Comparison of ENCODE assay signal across 8 cellular contexts in the genomic region with DNA sequence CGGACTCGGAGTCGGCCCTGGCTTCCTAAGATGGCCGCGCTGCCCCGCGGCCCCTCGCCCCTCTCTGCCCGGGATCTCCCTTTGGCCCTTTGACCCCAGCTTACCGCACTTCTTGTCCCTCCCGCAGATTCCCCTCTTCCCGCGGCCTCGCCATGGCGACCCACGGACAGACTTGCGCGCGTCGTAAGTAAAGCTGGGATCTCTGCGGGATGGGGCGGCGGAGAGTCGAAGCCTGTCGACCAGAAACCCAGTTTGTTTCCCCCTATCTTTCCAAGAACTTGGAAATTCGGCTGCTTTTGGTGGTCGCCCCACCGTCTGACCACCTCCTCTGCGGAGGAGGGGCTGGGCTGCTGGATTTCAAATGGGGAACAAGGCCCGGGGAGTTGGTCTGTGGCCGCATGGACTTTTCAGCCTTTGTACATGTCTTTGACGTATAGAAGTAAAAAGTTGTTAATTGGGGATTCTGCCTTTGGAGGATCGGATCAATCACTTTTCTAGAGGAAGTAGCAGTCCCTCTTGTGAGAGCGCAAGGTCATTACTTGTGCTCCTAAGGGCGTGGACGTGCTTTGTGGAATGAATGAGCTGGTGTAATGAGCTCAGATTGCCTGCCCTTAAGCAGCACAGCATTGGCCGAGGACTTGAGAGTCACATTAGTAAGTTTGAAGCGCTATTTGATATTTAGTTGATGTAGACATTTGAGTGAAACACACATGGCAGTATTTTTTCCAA. TPM values are rescaled to one million over a fixed set of nuclear protein-coding genes. Genes with fewer than 3 reads are reported as not detected.
DNase-seq lines count a peak whose midpoint lies in the region; TF ChIP-seq lines count a peak whose summit lies in the region.

No MANE protein-coding gene starts in this region.

- no peaks in the 10 kb centered on the region for H3K27me3 Mint-ChIP-seq in activated naive CD8-positive, alpha-beta T cell treated with anti-CD3 and anti-CD28 coated beads for 36 hours

- H3K4me3 ChIP-seq in hepatocyte (peak overlapping the region; percentile 95), skeletal muscle cell (ENCODE audit: low read depth, low read length) (peak overlapping the region; percentile 93)

- peak overlapping the region; percentile 100 for H3K27ac ChIP-seq in hepatocyte

- 1% methylated on average over 35 of the region's 38 CpGs for WGBS in hepatocyte (ENCODE audit: low lambda C conversion rate, missing lambda C conversion rate)

- H3K27ac Mint-ChIP-seq in activated naive CD8-positive, alpha-beta T cell treated with anti-CD3 and anti-CD28 coated beads for 36 hours: peak overlapping the region; percentile 95

- H3K4me1 ChIP-seq in hepatocyte (ENCODE audit: insufficient read depth): peaks cover 17% of the 10 kb centered on the region

- peaks cover 40% of the 10 kb centered on the region for H3K4me1 Mint-ChIP-seq in activated naive CD8-positive, alpha-beta T cell treated with anti-CD3 and anti-CD28 coated beads for 36 hours

- H3K9me3 Mint-ChIP-seq in activated naive CD8-positive, alpha-beta T cell treated with anti-CD3 and anti-CD28 coated beads for 36 hours: no peaks in the 10 kb centered on the region

- H3K36me3 ChIP-seq in hepatocyte (replicated peaks; ENCODE audit: insufficient read depth, low read depth): no peaks in the 10 kb centered on the region

- H2AFZ ChIP-seq in hepatocyte: peak overlapping the region; percentile 97

- H3K9me3 ChIP-seq in hepatocyte (ENCODE audit: low read depth): no peaks in the 10 kb centered on the region

- no peaks in the 10 kb centered on the region for H3K9me2 ChIP-seq in hepatocyte (replicated peaks; ENCODE audit: insufficient read depth)

- peak overlapping the region; percentile 98 for H3K4me3 Mint-ChIP-seq in activated naive CD8-positive, alpha-beta T cell treated with anti-CD3 and anti-CD28 coated beads for 36 hours

- H3K4me2 ChIP-seq in hepatocyte: peak overlapping the region; percentile 95

- H4K20me1 ChIP-seq in hepatocyte (ENCODE audit: insufficient read depth, poor library complexity, severe bottlenecking): peaks cover 20% of the 10 kb centered on the region

- peaks cover 54% of the 10 kb centered on the region for H3K79me2 ChIP-seq in hepatocyte

- no peak for TF ChIP-seq CTCF in hepatocyte (IDR thresholded peaks at IDR 0.05; ENCODE audit: poor library complexity)

- no peaks in the 10 kb centered on the region for H3K27me3 ChIP-seq in hepatocyte

- peak; percentile 26 for DNase-seq in activated T-cell treated with anti-CD3 and anti-CD28 coated beads for 24 hours (ENCODE audit: low read depth)
- no peak for DNase-seq in activated T-cell treated with anti-CD3 and anti-CD28 coated beads, Interleukin-2, amount 50 U/mL, for 1 hour
- peak; percentile 45 for DNase-seq in NAMALWA (ENCODE audit: low spot score)
- DNase-seq in activated naive CD8-positive, alpha-beta T cell treated with anti-CD3 and anti-CD28 coated beads for 36 hours: peak; percentile 36
- DNase-seq in hepatocyte (ENCODE audit: low spot score): peak; percentile 63
- no peak for DNase-seq in skeletal muscle cell (ENCODE audit: low read depth)
- DNase-seq in HuH-7.5 (ENCODE audit: low spot score): no peak
- no peak for DNase-seq in SHP77 (lab: John Stamatoyannopoulos, UW)

- peaks cover 30% of the 10 kb centered on the region for H3K36me3 Mint-ChIP-seq in activated naive CD8-positive, alpha-beta T cell treated with anti-CD3 and anti-CD28 coated beads for 36 hours

RNA-seq across cellular contexts. Expression of gene VDAC2, which starts 0.6 kb away (rescaled TPM):
- 100 to 1,000 TPM; 266 to 276 TPM for total RNA-seq in activated naive CD8-positive, alpha-beta T cell treated with anti-CD3 and anti-CD28 coated beads for 36 hours
- total RNA-seq in hepatocyte: 167 and 172 TPM in 2 replicates
- 190 and 192 TPM in 2 replicates for polyA plus RNA-seq in hepatocyte

RNA-seq across cellular contexts. Expression of gene COMTD1, which starts 24.6 kb away (rescaled TPM):
- total RNA-seq in activated naive CD8-positive, alpha-beta T cell treated with anti-CD3 and anti-CD28 coated beads for 36 hours: 10 to 100 TPM; 54.7 to 58.6 TPM
- total RNA-seq in hepatocyte: 19.2 and 36.7 TPM in 2 replicates
- polyA plus RNA-seq in hepatocyte: 46.4 and 51.9 TPM in 2 replicates

Comparison
In these comparisons a context has a peak if more than half of its experiments do, and no peak if none do; other contexts are left out.
1. DNase-seq: peak in activated T-cell treated with anti-CD3 and anti-CD28 coated beads for 24 hours (single experiment), NAMALWA (single experiment), activated naive CD8-positive, alpha-beta T cell treated with anti-CD3 and anti-CD28 coated beads for 36 hours (single experiment) and hepatocyte (single experiment); none in activated T-cell treated with anti-CD3 and anti-CD28 coated beads, Interleukin-2, amount 50 U/mL, for 1 hour (single experiment), skeletal muscle cell (single experiment), HuH-7.5 (single experiment) and SHP77 (0 of 2).